In the genomic region with DNA sequence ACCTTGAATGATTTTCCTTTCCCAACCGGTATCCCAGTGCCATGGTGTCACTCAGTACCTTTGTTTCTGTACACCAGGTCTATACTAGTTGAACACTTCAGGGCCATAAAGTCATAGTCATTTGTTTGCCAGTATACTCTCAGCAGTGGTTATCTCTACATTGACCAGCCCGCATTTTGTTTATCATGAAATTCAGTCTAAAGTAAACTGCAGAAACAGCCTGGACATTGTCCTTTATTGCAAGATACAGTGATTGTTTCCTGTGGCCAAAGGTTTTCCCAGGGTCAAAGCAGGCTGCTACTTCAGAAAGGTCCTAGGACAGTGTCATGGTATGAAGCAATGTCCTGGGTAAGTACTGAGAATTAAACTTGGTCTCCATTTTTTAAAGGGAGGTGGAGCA, we compare ENCODE assay signal across 2 cellular contexts.
TF ChIP-seq lines count a peak whose summit lies in the region.

No MANE protein-coding gene starts in this region.

TF ChIP-seq in SK-N-SH treated with all-trans-retinoic acid at 6 μM for 48 hours, 23 proteins besides CTCF, POLR2A, EP300 and RAD21 (continued from another document):
- TF ChIP-seq, protein P1, sequence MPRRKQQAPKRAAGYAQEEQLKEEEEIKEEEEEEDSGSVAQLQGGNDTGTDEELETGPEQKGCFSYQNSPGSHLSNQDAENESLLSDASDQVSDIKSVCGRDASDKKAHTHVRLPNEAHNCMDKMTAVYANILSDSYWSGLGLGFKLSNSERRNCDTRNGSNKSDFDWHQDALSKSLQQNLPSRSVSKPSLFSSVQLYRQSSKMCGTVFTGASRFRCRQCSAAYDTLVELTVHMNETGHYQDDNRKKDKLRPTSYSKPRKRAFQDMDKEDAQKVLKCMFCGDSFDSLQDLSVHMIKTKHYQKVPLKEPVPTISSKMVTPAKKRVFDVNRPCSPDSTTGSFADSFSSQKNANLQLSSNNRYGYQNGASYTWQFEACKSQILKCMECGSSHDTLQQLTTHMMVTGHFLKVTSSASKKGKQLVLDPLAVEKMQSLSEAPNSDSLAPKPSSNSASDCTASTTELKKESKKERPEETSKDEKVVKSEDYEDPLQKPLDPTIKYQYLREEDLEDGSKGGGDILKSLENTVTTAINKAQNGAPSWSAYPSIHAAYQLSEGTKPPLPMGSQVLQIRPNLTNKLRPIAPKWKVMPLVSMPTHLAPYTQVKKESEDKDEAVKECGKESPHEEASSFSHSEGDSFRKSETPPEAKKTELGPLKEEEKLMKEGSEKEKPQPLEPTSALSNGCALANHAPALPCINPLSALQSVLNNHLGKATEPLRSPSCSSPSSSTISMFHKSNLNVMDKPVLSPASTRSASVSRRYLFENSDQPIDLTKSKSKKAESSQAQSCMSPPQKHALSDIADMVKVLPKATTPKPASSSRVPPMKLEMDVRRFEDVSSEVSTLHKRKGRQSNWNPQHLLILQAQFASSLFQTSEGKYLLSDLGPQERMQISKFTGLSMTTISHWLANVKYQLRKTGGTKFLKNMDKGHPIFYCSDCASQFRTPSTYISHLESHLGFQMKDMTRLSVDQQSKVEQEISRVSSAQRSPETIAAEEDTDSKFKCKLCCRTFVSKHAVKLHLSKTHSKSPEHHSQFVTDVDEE (CRISPR knock-in tag; IDR thresholded peaks at IDR 0.05) = peak; percentile 38; the same call in 1 of the 2 replicates

TF ChIP-seq in HepG2, 621 proteins besides CTCF, POLR2A, EP300 and RAD21 (continued from another document):
- TF ChIP-seq, protein P2, sequence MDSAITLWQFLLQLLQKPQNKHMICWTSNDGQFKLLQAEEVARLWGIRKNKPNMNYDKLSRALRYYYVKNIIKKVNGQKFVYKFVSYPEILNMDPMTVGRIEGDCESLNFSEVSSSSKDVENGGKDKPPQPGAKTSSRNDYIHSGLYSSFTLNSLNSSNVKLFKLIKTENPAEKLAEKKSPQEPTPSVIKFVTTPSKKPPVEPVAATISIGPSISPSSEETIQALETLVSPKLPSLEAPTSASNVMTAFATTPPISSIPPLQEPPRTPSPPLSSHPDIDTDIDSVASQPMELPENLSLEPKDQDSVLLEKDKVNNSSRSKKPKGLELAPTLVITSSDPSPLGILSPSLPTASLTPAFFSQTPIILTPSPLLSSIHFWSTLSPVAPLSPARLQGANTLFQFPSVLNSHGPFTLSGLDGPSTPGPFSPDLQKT (CRISPR knock-in tag; IDR thresholded peaks at IDR 0.05; ENCODE audit: borderline replicate concordance) = no peak
- TF ChIP-seq PHF21A (CRISPR knock-in tag; IDR thresholded peaks at IDR 0.05) (0 out of 2 replicates have a peak, but pooled peaks have one; percentile 34), FOXP1 (IDR thresholded peaks at IDR 0.05) (no peak), FOXP1 (CRISPR knock-in tag; IDR thresholded peaks at IDR 0.05) (0 out of 2 replicates have a peak, but pooled peaks have one; percentile 14), RARG (CRISPR knock-in tag; IDR thresholded peaks at IDR 0.05; ENCODE audit: low read depth) (no peak), SOX13 (IDR thresholded peaks at IDR 0.05) (no peak), SOX13 (CRISPR knock-in tag; conservative IDR thresholded peaks at IDR 0.05 in 1 of 2, IDR thresholded peaks at IDR 0.05 in 1 of 2) (peak in 1 of 2 experiments; percentile 57; a peak in 2 of 4 replicates), RAD51 (IDR thresholded peaks at IDR 0.05; ENCODE audit: borderline replicate concordance) (no peak), CEBPG (CRISPR knock-in tag; IDR thresholded peaks at IDR 0.05) (0 out of 2 replicates have a peak, but pooled peaks have one; percentile 19), GABPB1 (CRISPR knock-in tag; IDR thresholded peaks at IDR 0.05) (peak; percentile 22; the same call in 1 of the 2 replicates), SOX5 (CRISPR knock-in tag; IDR thresholded peaks at IDR 0.05; ENCODE audit: borderline replicate concordance) (peak; percentile 63; the same call in 1 of the 2 replicates), SIX1 (CRISPR knock-in tag; IDR thresholded peaks at IDR 0.05; ENCODE audit: borderline replicate concordance) (peak; percentile 59; the same call in 1 of the 2 replicates), SOX6 (IDR thresholded peaks at IDR 0.05) (no peak), SOX6 (CRISPR knock-in tag; IDR thresholded peaks at IDR 0.05) (peak; percentile 64; the same call in 1 of the 2 replicates), SATB2 (CRISPR knock-in tag; IDR thresholded peaks at IDR 0.05) (no peak), MIXL1 (CRISPR knock-in tag; IDR thresholded peaks at IDR 0.05) (no peak), ZNF235 (CRISPR knock-in tag; IDR thresholded peaks at IDR 0.05; ENCODE audit: borderline replicate concordance) (no peak), NR2C2 (CRISPR knock-in tag; IDR thresholded peaks at IDR 0.05; ENCODE audit: borderline replicate concordance) (0 out of 2 replicates have a peak, but pooled peaks have one; percentile 18), NR2F6 (IDR thresholded peaks at IDR 0.05) (0 out of 2 replicates have a peak, but pooled peaks have one; percentile 21), NR2F6 (CRISPR knock-in tag; IDR thresholded peaks at IDR 0.05) (no peak)
- TF ChIP-seq, protein P3, sequence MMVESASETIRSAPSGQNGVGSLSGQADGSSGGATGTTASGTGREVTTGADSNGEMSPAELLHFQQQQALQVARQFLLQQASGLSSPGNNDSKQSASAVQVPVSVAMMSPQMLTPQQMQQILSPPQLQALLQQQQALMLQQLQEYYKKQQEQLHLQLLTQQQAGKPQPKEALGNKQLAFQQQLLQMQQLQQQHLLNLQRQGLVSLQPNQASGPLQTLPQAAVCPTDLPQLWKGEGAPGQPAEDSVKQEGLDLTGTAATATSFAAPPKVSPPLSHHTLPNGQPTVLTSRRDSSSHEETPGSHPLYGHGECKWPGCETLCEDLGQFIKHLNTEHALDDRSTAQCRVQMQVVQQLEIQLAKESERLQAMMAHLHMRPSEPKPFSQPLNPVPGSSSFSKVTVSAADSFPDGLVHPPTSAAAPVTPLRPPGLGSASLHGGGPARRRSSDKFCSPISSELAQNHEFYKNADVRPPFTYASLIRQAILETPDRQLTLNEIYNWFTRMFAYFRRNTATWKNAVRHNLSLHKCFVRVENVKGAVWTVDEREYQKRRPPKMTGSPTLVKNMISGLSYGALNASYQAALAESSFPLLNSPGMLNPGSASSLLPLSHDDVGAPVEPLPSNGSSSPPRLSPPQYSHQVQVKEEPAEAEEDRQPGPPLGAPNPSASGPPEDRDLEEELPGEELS (CRISPR knock-in tag; IDR thresholded peaks at IDR 0.05) = 0 out of 2 replicates have a peak, but pooled peaks have one; percentile 12
- TF ChIP-seq, protein P4, sequence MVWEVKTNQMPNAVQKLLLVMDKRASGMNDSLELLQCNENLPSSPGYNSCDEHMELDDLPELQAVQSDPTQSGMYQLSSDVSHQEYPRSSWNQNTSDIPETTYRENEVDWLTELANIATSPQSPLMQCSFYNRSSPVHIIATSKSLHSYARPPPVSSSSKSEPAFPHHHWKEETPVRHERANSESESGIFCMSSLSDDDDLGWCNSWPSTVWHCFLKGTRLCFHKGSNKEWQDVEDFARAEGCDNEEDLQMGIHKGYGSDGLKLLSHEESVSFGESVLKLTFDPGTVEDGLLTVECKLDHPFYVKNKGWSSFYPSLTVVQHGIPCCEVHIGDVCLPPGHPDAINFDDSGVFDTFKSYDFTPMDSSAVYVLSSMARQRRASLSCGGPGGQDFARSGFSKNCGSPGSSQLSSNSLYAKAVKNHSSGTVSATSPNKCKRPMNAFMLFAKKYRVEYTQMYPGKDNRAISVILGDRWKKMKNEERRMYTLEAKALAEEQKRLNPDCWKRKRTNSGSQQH (CRISPR knock-in tag; IDR thresholded peaks at IDR 0.05; ENCODE audit: low read depth) = no peak
- TF ChIP-seq, protein P5, sequence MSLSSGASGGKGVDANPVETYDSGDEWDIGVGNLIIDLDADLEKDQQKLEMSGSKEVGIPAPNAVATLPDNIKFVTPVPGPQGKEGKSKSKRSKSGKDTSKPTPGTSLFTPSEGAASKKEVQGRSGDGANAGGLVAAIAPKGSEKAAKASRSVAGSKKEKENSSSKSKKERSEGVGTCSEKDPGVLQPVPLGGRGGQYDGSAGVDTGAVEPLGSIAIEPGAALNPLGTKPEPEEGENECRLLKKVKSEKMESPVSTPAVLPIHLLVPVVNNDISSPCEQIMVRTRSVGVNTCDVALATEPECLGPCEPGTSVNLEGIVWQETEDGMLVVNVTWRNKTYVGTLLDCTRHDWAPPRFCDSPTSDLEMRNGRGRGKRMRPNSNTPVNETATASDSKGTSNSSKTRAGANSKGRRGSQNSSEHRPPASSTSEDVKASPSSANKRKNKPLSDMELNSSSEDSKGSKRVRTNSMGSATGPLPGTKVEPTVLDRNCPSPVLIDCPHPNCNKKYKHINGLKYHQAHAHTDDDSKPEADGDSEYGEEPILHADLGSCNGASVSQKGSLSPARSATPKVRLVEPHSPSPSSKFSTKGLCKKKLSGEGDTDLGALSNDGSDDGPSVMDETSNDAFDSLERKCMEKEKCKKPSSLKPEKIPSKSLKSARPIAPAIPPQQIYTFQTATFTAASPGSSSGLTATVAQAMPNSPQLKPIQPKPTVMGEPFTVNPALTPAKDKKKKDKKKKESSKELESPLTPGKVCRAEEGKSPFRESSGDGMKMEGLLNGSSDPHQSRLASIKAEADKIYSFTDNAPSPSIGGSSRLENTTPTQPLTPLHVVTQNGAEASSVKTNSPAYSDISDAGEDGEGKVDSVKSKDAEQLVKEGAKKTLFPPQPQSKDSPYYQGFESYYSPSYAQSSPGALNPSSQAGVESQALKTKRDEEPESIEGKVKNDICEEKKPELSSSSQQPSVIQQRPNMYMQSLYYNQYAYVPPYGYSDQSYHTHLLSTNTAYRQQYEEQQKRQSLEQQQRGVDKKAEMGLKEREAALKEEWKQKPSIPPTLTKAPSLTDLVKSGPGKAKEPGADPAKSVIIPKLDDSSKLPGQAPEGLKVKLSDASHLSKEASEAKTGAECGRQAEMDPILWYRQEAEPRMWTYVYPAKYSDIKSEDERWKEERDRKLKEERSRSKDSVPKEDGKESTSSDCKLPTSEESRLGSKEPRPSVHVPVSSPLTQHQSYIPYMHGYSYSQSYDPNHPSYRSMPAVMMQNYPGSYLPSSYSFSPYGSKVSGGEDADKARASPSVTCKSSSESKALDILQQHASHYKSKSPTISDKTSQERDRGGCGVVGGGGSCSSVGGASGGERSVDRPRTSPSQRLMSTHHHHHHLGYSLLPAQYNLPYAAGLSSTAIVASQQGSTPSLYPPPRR (CRISPR knock-in tag; IDR thresholded peaks at IDR 0.05; ENCODE audit: borderline replicate concordance) = no peak
- TF ChIP-seq, protein P6, sequence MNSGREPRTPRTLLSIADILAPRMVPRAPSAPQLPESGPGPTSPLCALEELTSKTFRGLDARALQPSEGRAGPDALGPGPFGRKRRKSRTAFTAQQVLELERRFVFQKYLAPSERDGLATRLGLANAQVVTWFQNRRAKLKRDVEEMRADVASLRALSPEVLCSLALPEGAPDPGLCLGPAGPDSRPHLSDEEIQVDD (CRISPR knock-in tag; IDR thresholded peaks at IDR 0.05; ENCODE audit: borderline replicate concordance) = no peak
